17 cellular contexts compared by ENCODE assay signal in genomic region chr1:224488806-224489584, GRCh38. TPM values are rescaled to one million over a fixed set of nuclear protein-coding genes. Genes with fewer than 3 reads are reported as not detected.
DNase-seq lines count a peak whose midpoint lies in the region; ATAC-seq and TF ChIP-seq lines count a peak whose summit lies in the region.
"Had no signal": no experiment of that assay in that cellular context is flagged by ENCODE, and none has a peak within 500 bp of the region (broad histone marks: within the 10 kb centered on the region; RNA-seq: fewer than 3 reads in every experiment).

No MANE protein-coding gene starts in this region.

- H3F3A ChIP-seq in GM23338 (replicated peaks; ENCODE audit: low read depth) = no peaks in the 10 kb centered on the region

- no peak overlapping the region for H2AFZ ChIP-seq in GM23338

- intact Hi-C loops in left ventricle myocardium superior (cut with micrococcal nuclease) = no loop called here

- no peaks in the 10 kb centered on the region for H3K9me2 ChIP-seq in GM23338 (ENCODE audit: insufficient read depth)

- H3K79me2 ChIP-seq in GM23338 (replicated peaks; ENCODE audit: insufficient read depth) = no peaks in the 10 kb centered on the region

- peaks cover 32% of the 10 kb centered on the region for H3K4me1 Mint-ChIP-seq in GM23338
- H3K4me1 Mint-ChIP-seq: activated naive CD4-positive, alpha-beta T cell treated with anti-CD3 and anti-CD28 coated beads, Interleukin-2, amount 10 ng/mL, durations not matched to agents 7 days and 5 days; IgD-negative memory B cell; T-cell had no signal

- H3K27ac Mint-ChIP-seq in GM23338 = no peak overlapping the region
- H3K27ac Mint-ChIP-seq: activated naive CD4-positive, alpha-beta T cell treated with anti-CD3 and anti-CD28 coated beads, Interleukin-2, amount 10 ng/mL, durations not matched to agents 7 days and 5 days; T-cell had no signal

- H3K36me3 ChIP-seq in GM23338 (ENCODE audit: insufficient read depth) = no peaks in the 10 kb centered on the region
- H3K36me3 ChIP-seq: colonic mucosa, upper lobe of left lung had no signal

- H3K27me3 Mint-ChIP-seq in GM23338 (ENCODE audit: insufficient read depth, low read depth, poor library complexity) = no peaks in the 10 kb centered on the region
- H3K27me3 Mint-ChIP-seq: IgD-negative memory B cell, T-cell had no signal

- TF ChIP-seq CTCF in GM23338 (conservative IDR thresholded peaks at IDR 0.05; ENCODE audit: low read depth in 2 of 2) = no peak

- no peak overlapping the region for H3K4me3 ChIP-seq in GM23338
- H3K4me3 ChIP-seq: colonic mucosa, smooth muscle cell, upper lobe of left lung had no signal

- H3K4me2 ChIP-seq in GM23338 = no peak overlapping the region

- peaks cover 22% of the 10 kb centered on the region for H3K36me3 Mint-ChIP-seq in GM23338 (ENCODE audit: low read depth)
- H3K36me3 Mint-ChIP-seq: activated naive CD4-positive, alpha-beta T cell treated with anti-CD3 and anti-CD28 coated beads, Interleukin-2, amount 10 ng/mL, durations not matched to agents 7 days and 5 days; T-cell had no signal

- H3K27ac ChIP-seq in GM23338 (ENCODE audit: low read depth) = peak overlapping the region; percentile 16; the same call in 1 of the 2 replicates
- H3K27ac ChIP-seq in epithelial cell of prostate = peak overlapping the region; percentile 39
- H3K27ac ChIP-seq: colonic mucosa, upper lobe of left lung had no signal

- peaks cover 35% of the 10 kb centered on the region for H3K4me1 ChIP-seq in GM23338 (ENCODE audit: insufficient read depth)
- H3K4me1 ChIP-seq: colonic mucosa had no signal

- peaks cover 25% of the 10 kb centered on the region for H3K9me3 Mint-ChIP-seq in GM23338
- H3K9me3 Mint-ChIP-seq: activated naive CD4-positive, alpha-beta T cell treated with anti-CD3 and anti-CD28 coated beads, Interleukin-2, amount 10 ng/mL, durations not matched to agents 7 days and 5 days; T-cell had no signal

- no peak for ATAC-seq in GM23338
- ATAC-seq in left ventricle myocardium superior = no peak
- ATAC-seq in GM21526 (IDR thresholded peaks at IDR 0.05; ENCODE audit: low FRiP score, unreplicated experiment) = no peak
- ATAC-seq: left lobe of liver, T-cell had no signal

- DNase-seq in A172 (ENCODE audit: low spot score) (peak; percentile 75), GM23338 (ENCODE audit: low spot score) (peak; percentile 48), M059J (ENCODE audit: low read depth) (peak; percentile 53), epithelial cell of prostate (ENCODE audit: low read depth, low spot score) (no peak), left ventricle myocardium superior (no peak), NCI-H2081 (lab: John Stamatoyannopoulos, UW) (no peak)
- no peak for DNase-seq in stimulated activated CD4-positive, alpha-beta T cell treated with anti-CD3 and anti-CD28 coated beads, Interleukin-4, amount 100 ng/mL, for 24 hours
- DNase-seq: activated CD4-positive, alpha-beta T cell treated with anti-CD3 and anti-CD28 coated beads, Interleukin-2, amount 50 U/mL, for 4 hours; activated naive CD4-positive, alpha-beta T cell treated with anti-CD3 and anti-CD28 coated beads, Interleukin-2, amount 10 ng/mL, durations not matched to agents 7 days and 5 days; colonic mucosa; NCI-H1930; T-cell; upper lobe of left lung had no signal

- H4K20me1 ChIP-seq in GM23338 (replicated peaks; ENCODE audit: insufficient read depth) = no peaks in the 10 kb centered on the region

- no peak overlapping the region for H3K4me3 Mint-ChIP-seq in GM23338
- H3K4me3 Mint-ChIP-seq: activated naive CD4-positive, alpha-beta T cell treated with anti-CD3 and anti-CD28 coated beads, Interleukin-2, amount 10 ng/mL, durations not matched to agents 7 days and 5 days; IgD-negative memory B cell; T-cell had no signal

- no peaks in the 10 kb centered on the region for H3K27me3 ChIP-seq in GM23338 (ENCODE audit: insufficient read depth)
- H3K27me3 ChIP-seq: colonic mucosa, upper lobe of left lung had no signal

TF ChIP-seq in GM23338, 12 proteins besides CTCF, POLR2A, EP300 and RAD21 (continues in another document):
- TF ChIP-seq ZNF331 (CRISPR knock-in tag; IDR thresholded peaks at IDR 0.05; ENCODE audit: low read depth) = no peak
- no peak for TF ChIP-seq CREB1 (CRISPR knock-in tag; IDR thresholded peaks at IDR 0.05; ENCODE audit: low read depth)
- no peak for TF ChIP-seq EZH2 (IDR thresholded peaks at IDR 0.05; ENCODE audit: low read depth, unreplicated experiment)
- no peak for TF ChIP-seq NANOG (IDR thresholded peaks at IDR 0.05; ENCODE audit: borderline replicate concordance)
- TF ChIP-seq STAT1 (IDR thresholded peaks at IDR 0.05; ENCODE audit: unreplicated experiment) = no peak
- no peak for TF ChIP-seq EZH2phosphoT487 (IDR thresholded peaks at IDR 0.05; ENCODE audit: unreplicated experiment)
- TF ChIP-seq POLR2AphosphoS5 (IDR thresholded peaks at IDR 0.05; ENCODE audit: low read depth) = no peak
- TF ChIP-seq ZNF114 (CRISPR knock-in tag; IDR thresholded peaks at IDR 0.05) = no peak
- TF ChIP-seq JUNB (IDR thresholded peaks at IDR 0.05; ENCODE audit: unreplicated experiment) = no peak
- no peak for TF ChIP-seq REST (IDR thresholded peaks at IDR 0.05; ENCODE audit: unreplicated experiment)

RNA-seq across cellular contexts. Expression of gene WDR26, which starts 54.4 kb away (rescaled TPM):
- total RNA-seq in A172 (2014; rRNA removed; shearing (Covaris generic)) = 27.0 and 36.4 TPM in 2 replicates
- total RNA-seq in GM23338 (2014; rRNA removed; shearing (Covaris generic)) = 71.0 and 74.6 TPM in 2 replicates
- polyA plus RNA-seq in GM23338 (2016; fragmentation: Nextera tagmentation; extraction: Ambion mirVana) = 13.9 and 16.9 TPM in 2 replicates
- total RNA-seq in M059J (2014; rRNA removed; shearing (Covaris generic)) = 37.9 and 58.6 TPM in 2 replicates
- 62.9 TPM for total RNA-seq in left ventricle myocardium superior

Comparison
In these comparisons a context has a peak if more than half of its experiments do, and no peak if none do; other contexts are left out.
1. DNase-seq: peak in A172 (single experiment), GM23338 (single experiment) and M059J (single experiment); none in epithelial cell of prostate (single experiment), left ventricle myocardium superior (single experiment), NCI-H2081 (0 of 2) and stimulated activated CD4-positive, alpha-beta T cell treated with anti-CD3 and anti-CD28 coated beads, Interleukin-4, amount 100 ng/mL, for 24 hours (single experiment).